Comparison of ENCODE assay signal across 8 cellular contexts in the genomic region with DNA sequence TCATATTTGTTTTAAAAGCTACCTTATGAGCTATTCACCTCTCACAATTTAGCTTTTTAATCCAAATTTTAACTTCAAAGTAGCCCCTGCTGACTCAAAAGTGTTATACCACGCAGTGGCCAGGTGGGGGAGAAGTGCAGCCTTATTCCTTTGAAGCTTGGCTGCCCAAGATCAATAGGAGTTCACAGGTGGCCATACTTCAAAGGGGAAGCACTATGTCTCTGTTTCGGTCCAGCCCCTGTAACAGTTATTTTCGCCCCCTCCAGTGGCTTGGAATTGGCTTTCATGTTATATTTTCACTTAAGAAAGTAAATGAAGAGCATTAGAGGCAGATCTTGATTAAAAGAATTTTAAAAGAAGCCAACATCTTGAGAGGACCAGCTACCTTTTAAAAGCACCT.
DNase-seq lines count a peak whose midpoint lies in the region; ATAC-seq, FAIRE-seq and TF ChIP-seq lines count a peak whose summit lies in the region.

No MANE protein-coding gene starts in this region.

- intact Hi-C loops in CD14-positive monocyte (cut with micrococcal nuclease), result no loop called here

- no peaks in the 10 kb centered on the region for H3K4me1 Mint-ChIP-seq in CD14-positive monocyte
- no peaks in the 10 kb centered on the region for H3K4me1 Mint-ChIP-seq in CD8-positive, alpha-beta memory T cell

- no peaks in the 10 kb centered on the region for H3K27me3 ChIP-seq in WERI-Rb-1 (ENCODE audit: insufficient read depth, low read depth, severe bottlenecking)
- no peaks in the 10 kb centered on the region for H3K27me3 ChIP-seq in keratinocyte (ENCODE audit: control insufficient read depth, extremely low read depth, insufficient read depth, low read length)
- H3K27me3 ChIP-seq in CD8-positive, alpha-beta memory T cell (ENCODE audit: insufficient read depth, low read length, poor library complexity, severe bottlenecking), result no peaks in the 10 kb centered on the region

- H3K27ac ChIP-seq in WERI-Rb-1 (no peak overlapping the region), keratinocyte (ENCODE audit: control insufficient read depth, insufficient read depth, low read length) (no peak overlapping the region)
- H3K27ac ChIP-seq in CD8-positive, alpha-beta memory T cell (ENCODE audit: low read depth, low read length), result no peak overlapping the region

- H3K4me2 ChIP-seq in keratinocyte (ENCODE audit: control insufficient read depth, extremely low read depth, insufficient read depth, low read depth, low read length), result no peak overlapping the region

- POLR2A ChIA-PET in CD8-positive, alpha-beta memory T cell (lab: Charles Lee), result no interaction called here

- H3K9ac ChIP-seq in keratinocyte (ENCODE audit: control insufficient read depth, extremely low read depth, insufficient read depth, low read length), result no peak overlapping the region

- CTCF ChIA-PET in CD8-positive, alpha-beta memory T cell (lab: Charles Lee), result interaction anchor here (0.8 kb wide), 1 partner anchor 11 kb away, joined by 3 read pairs; no protein-coding TSS in a partner anchor

- H4K20me1 ChIP-seq in keratinocyte (ENCODE audit: control insufficient read depth, extremely low read depth, insufficient read depth, low read length), result no peaks in the 10 kb centered on the region

- H2AFZ ChIP-seq in keratinocyte (ENCODE audit: control insufficient read depth, low read length), result no peak overlapping the region

- ATAC-seq in GM18873 (IDR thresholded peaks at IDR 0.05; ENCODE audit: low FRiP score, unreplicated experiment), result peak; percentile 83
- ATAC-seq in HG03025 (IDR thresholded peaks at IDR 0.05; ENCODE audit: low FRiP score, unreplicated experiment), result peak; percentile 99

- H3K36me3 Mint-ChIP-seq in CD14-positive monocyte, result no peaks in the 10 kb centered on the region
- H3K36me3 Mint-ChIP-seq in CD8-positive, alpha-beta memory T cell, result no peaks in the 10 kb centered on the region

- DNase-seq in CD14-positive monocyte (ENCODE audit: low spot score), result no peak
- peak; percentile 36 for DNase-seq in NCI-H2029 treated with DMSO at 0.1 percent for 48 hours (lab: John Stamatoyannopoulos, UW)
- DNase-seq in WERI-Rb-1, result peak; percentile 56
- DNase-seq in keratinocyte (ENCODE audit: low read depth, low spot score), result no peak
- DNase-seq in AG08396 (ENCODE audit: low spot score), result no peak
- DNase-seq in CD8-positive, alpha-beta memory T cell, result no peak

- no peaks in the 10 kb centered on the region for H3K4me1 ChIP-seq in keratinocyte (ENCODE audit: control insufficient read depth, extremely low read depth, insufficient read depth, low read length)
- H3K4me1 ChIP-seq in CD8-positive, alpha-beta memory T cell (ENCODE audit: insufficient read depth, low read length), result no peaks in the 10 kb centered on the region

- dilution Hi-C loops in keratinocyte (cut with MboI; ENCODE audit: extremely low pct_ligation_motif_present, low sequenced_read_pairs), result no loop called here

- H3K9me1 ChIP-seq in keratinocyte (ENCODE audit: control insufficient read depth, extremely low read depth, insufficient read depth, low read length), result no peaks in the 10 kb centered on the region

- FAIRE-seq in keratinocyte (lab: Jason Lieb, UNC), result no peak

- H3K9me3 ChIP-seq in WERI-Rb-1 (ENCODE audit: severe bottlenecking) (no peaks in the 10 kb centered on the region), keratinocyte (ENCODE audit: control insufficient read depth, low read depth, low read length) (no peaks in the 10 kb centered on the region)
- H3K9me3 ChIP-seq in CD8-positive, alpha-beta memory T cell (ENCODE audit: low read length), result no peaks in the 10 kb centered on the region

- no peaks in the 10 kb centered on the region for H3K9me3 Mint-ChIP-seq in CD14-positive monocyte
- peaks cover 0 to 16% (median 6%) of the 10 kb centered on the region in 5 donors for H3K9me3 Mint-ChIP-seq in CD8-positive, alpha-beta memory T cell

- no peak overlapping the region for H3K27ac Mint-ChIP-seq in CD14-positive monocyte
- no peak overlapping the region for H3K27ac Mint-ChIP-seq in CD8-positive, alpha-beta memory T cell

- no peak overlapping the region for H3K4me3 Mint-ChIP-seq in CD14-positive monocyte
- no peak overlapping the region for H3K4me3 Mint-ChIP-seq in CD8-positive, alpha-beta memory T cell

- TF ChIP-seq CTCF in CD14-positive monocyte (IDR thresholded peaks at IDR 0.05) (peak; percentile 8), WERI-Rb-1 (IDR thresholded peaks at IDR 0.05; ENCODE audit: low read depth, low read length) (peak; percentile 66), keratinocyte (optimal IDR thresholded peaks at IDR 0.05 in 1 of 3, IDR thresholded peaks at IDR 0.05 in 1 of 3, conservative IDR thresholded peaks at IDR 0.05 in 1 of 3; ENCODE audit: extremely low read depth in 1 of 3, insufficient read depth in 2 of 3, low read length in 3 of 3) (peak; percentile 30 to 47 (median 40))

- H3K4me3 ChIP-seq in WERI-Rb-1 (ENCODE audit: low read depth, low read length) (no peak overlapping the region), keratinocyte (ENCODE audit: control insufficient read depth in 2 of 3, extremely low read depth in 1 of 3, insufficient read depth in 2 of 3, low read depth in 1 of 3, low read length in 3 of 3) (no peak overlapping the region)
- no peak overlapping the region for H3K4me3 ChIP-seq in CD8-positive, alpha-beta memory T cell (ENCODE audit: low read length)

- no peaks in the 10 kb centered on the region for H3K79me2 ChIP-seq in keratinocyte (ENCODE audit: control insufficient read depth, insufficient read depth, low read length)

- H3K36me3 ChIP-seq in WERI-Rb-1, result no peaks in the 10 kb centered on the region
- H3K36me3 ChIP-seq in keratinocyte (ENCODE audit: control insufficient read depth in 2 of 2, extremely low read depth in 1 of 2, insufficient read depth in 2 of 2, low read length in 2 of 2), result no peaks in the 10 kb centered on the region
- no peaks in the 10 kb centered on the region for H3K36me3 ChIP-seq in CD8-positive, alpha-beta memory T cell (ENCODE audit: insufficient read depth, low read length)

- H3K27me3 Mint-ChIP-seq in CD14-positive monocyte (ENCODE audit: low read depth in 3 of 3), result no peaks in the 10 kb centered on the region
- H3K27me3 Mint-ChIP-seq in CD8-positive, alpha-beta memory T cell, result no peaks in the 10 kb centered on the region

Comparison
In these comparisons a context has a peak if more than half of its experiments do, and no peak if none do; other contexts are left out.
1. DNase-seq: peak in NCI-H2029 treated with DMSO at 0.1 percent for 48 hours (single experiment) and WERI-Rb-1 (single experiment); none in CD14-positive monocyte (single experiment), keratinocyte (single experiment), AG08396 (single experiment) and CD8-positive, alpha-beta memory T cell (0 of 5).
2. CTCF ChIP-seq: peak in every context shown above with its lines; median percentile 66 in WERI-Rb-1; 40 in keratinocyte; 8 in CD14-positive monocyte.